In the genomic region with DNA sequence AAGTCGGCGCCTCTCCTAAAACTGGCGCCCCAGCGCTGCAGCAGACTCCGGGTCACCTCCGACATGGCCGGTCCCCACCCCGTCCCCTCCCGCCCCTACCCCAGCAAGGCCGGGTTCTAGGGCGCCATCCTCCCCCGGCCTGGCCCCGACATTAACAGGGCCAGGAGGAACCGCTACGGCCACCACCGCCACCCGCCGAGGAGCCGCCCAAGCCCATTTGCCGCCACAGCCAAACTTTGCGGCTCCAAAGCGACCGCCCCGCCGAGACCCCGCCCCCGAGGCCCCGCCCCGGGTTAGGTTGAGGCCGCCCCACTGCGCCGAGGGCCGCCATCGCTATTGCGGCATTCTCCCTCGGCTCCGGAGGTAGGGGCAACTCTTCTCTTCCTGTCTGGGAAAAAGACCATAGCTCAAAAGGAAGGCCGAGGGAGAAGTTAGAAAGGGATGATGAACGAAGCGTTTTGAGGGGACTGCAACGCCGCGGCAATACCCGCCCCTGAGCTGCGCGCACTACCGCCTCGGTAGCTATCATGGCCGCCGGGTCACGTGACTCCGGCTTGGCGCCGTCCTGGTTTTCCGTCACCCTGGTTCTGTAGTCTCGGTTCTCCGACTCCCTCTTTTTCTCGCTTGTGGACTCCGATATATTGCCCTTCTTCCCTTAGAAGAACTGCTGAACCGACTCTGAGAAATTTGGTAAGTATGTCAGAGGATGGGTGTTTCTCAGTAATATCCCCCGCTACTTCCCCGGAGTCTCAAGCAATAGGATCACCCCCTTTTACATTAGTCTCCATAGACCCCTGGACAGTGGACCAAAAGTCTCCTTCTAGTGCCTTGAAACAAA, we compare ENCODE assay signal across 1 cellular context.
TF ChIP-seq lines count a peak whose summit lies in the region.

A gene with protein sequence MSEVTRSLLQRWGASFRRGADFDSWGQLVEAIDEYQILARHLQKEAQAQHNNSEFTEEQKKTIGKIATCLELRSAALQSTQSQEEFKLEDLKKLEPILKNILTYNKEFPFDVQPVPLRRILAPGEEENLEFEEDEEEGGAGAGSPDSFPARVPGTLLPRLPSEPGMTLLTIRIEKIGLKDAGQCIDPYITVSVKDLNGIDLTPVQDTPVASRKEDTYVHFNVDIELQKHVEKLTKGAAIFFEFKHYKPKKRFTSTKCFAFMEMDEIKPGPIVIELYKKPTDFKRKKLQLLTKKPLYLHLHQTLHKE (minus strand): TSS at position 239 of the 838 bp plus-strand sequence. CDS start 174 bp downstream, at position 65.
Gene BROX (plus strand): TSS at position 312 of the 838 bp plus-strand sequence. CDS start 3,136 bp downstream, outside the sequence.

TF ChIP-seq in H1, 55 proteins besides CTCF, POLR2A, EP300 and RAD21 (continues in another document):
- TF ChIP-seq TEAD4 (IDR thresholded peaks at IDR 0.05; ENCODE audit: low read depth, low read length) (no peak), CEBPB (IDR thresholded peaks at IDR 0.05; ENCODE audit: low read depth, low read length) (no peak), NRF1 (IDR thresholded peaks at IDR 0.05; ENCODE audit: low read depth, low read length) (no peak), ASH2L (IDR thresholded peaks at IDR 0.05; ENCODE audit: low read length) (peak; percentile 96), SIN3A (conservative IDR thresholded peaks at IDR 0.05 in 1 of 2, IDR thresholded peaks at IDR 0.05 in 1 of 2; ENCODE audit: low read depth in 1 of 2, low read length in 2 of 2) (peak; percentile 77 to 96; a peak in 3 of 4 replicates), HDAC2 (IDR thresholded peaks at IDR 0.05; ENCODE audit: borderline replicate concordance in 1 of 2, low read depth in 2 of 2, low read length in 2 of 2) (no peak; a peak in 1 of 4 replicates), CTBP2 (IDR thresholded peaks at IDR 0.05; ENCODE audit: borderline replicate concordance, insufficient read depth, insufficient read length, low read length) (no peak), JUN (IDR thresholded peaks at IDR 0.05; ENCODE audit: low read depth, low read length) (no peak), SUZ12 (IDR thresholded peaks at IDR 0.05; ENCODE audit: low read length) (no peak), KDM4A (IDR thresholded peaks at IDR 0.05; ENCODE audit: low read depth, low read length, severe bottlenecking) (peak; percentile 79), BACH1 (IDR thresholded peaks at IDR 0.05; ENCODE audit: low read length) (no peak), GTF2F1 (IDR thresholded peaks at IDR 0.05; ENCODE audit: borderline replicate concordance, low read depth, low read length) (peak; percentile 79; the same call in 1 of the 2 replicates), BCL11A (IDR thresholded peaks at IDR 0.05; ENCODE audit: low read depth in 2 of 2, low read length in 2 of 2) (no peak), SP1 (IDR thresholded peaks at IDR 0.05; ENCODE audit: low read depth, low read length) (peak; percentile 4; the same call in 1 of the 2 replicates), CHD2 (IDR thresholded peaks at IDR 0.05; ENCODE audit: low read length) (no peak), MAFK (IDR thresholded peaks at IDR 0.05; ENCODE audit: low read depth, low read length) (no peak), SP2 (IDR thresholded peaks at IDR 0.05; ENCODE audit: low read length) (no peak), GABPA (IDR thresholded peaks at IDR 0.05; ENCODE audit: borderline replicate concordance, insufficient read depth, low read length) (no peak), TAF1 (IDR thresholded peaks at IDR 0.05; ENCODE audit: low read depth, low read length) (peak; percentile 40; the same call in 1 of the 2 replicates), EZH2 (IDR thresholded peaks at IDR 0.05; ENCODE audit: low read depth, low read length, severe bottlenecking) (no peak), SIRT6 (IDR thresholded peaks at IDR 0.05; ENCODE audit: low read length) (no peak), CHD1 (IDR thresholded peaks at IDR 0.05; ENCODE audit: low read depth, low read length) (no peak), FOSL1 (IDR thresholded peaks at IDR 0.05; ENCODE audit: insufficient read depth, low read depth, low read length) (no peak), CBX8 (IDR thresholded peaks at IDR 0.05; ENCODE audit: borderline replicate concordance, low read depth, low read length) (no peak), SP4 (IDR thresholded peaks at IDR 0.05; ENCODE audit: low read length) (no peak), CREB1 (IDR thresholded peaks at IDR 0.05) (no peak), PHF8 (conservative IDR thresholded peaks at IDR 0.05; ENCODE audit: low read depth, low read length) (peak; percentile 52; the same call in 1 of the 2 replicates), KDM5A (IDR thresholded peaks at IDR 0.05; ENCODE audit: low read length) (peak; percentile 66; the same call in 1 of the 2 replicates), TAF7 (optimal IDR thresholded peaks at IDR 0.05; ENCODE audit: borderline replicate concordance, low read depth, low read length) (peak; percentile 14), YY1 (IDR thresholded peaks at IDR 0.05; ENCODE audit: low read depth, low read length) (peak; percentile 100), SIX5 (IDR thresholded peaks at IDR 0.05; ENCODE audit: low read depth, low read length) (peak; percentile 47; the same call in 1 of the 2 replicates), RFX5 (IDR thresholded peaks at IDR 0.05; ENCODE audit: borderline replicate concordance, low read depth, low read length) (no peak), TBP (IDR thresholded peaks at IDR 0.05; ENCODE audit: low read depth, low read length) (peak; percentile 5), ZNF274 (IDR thresholded peaks at IDR 0.05; ENCODE audit: borderline replicate concordance, extremely low read depth, low read length) (no peak), SRF (IDR thresholded peaks at IDR 0.05; ENCODE audit: low read depth, low read length) (no peak), RXRA (IDR thresholded peaks at IDR 0.05; ENCODE audit: insufficient read depth, low read depth, low read length) (no peak), TCF12 (IDR thresholded peaks at IDR 0.05; ENCODE audit: low read depth, low read length) (no peak), USF2 (IDR thresholded peaks at IDR 0.05; ENCODE audit: low read length) (peak; percentile 97), SAP30 (IDR thresholded peaks at IDR 0.05; ENCODE audit: insufficient read depth, insufficient replicate concordance, low read length) (peak; percentile 92), CBX5 (IDR thresholded peaks at IDR 0.05; ENCODE audit: low read depth, low read length) (no peak), RNF2 (IDR thresholded peaks at IDR 0.05; ENCODE audit: borderline replicate concordance, low read depth, low read length, missing control alignments, poor library complexity, severe bottlenecking) (no peak), ATF3 (IDR thresholded peaks at IDR 0.05; ENCODE audit: insufficient read depth, low read depth, low read length) (peak; percentile 86), E2F6 (IDR thresholded peaks at IDR 0.05) (no peak), NANOG (IDR thresholded peaks at IDR 0.05; ENCODE audit: insufficient read depth, low read depth, low read length, poor library complexity, severe bottlenecking) (no peak), HDAC6 (IDR thresholded peaks at IDR 0.05; ENCODE audit: low read depth, low read length) (no peak), POLR2AphosphoS5 (IDR thresholded peaks at IDR 0.05; ENCODE audit: low read depth, low read length) (peak; percentile 40), KDM1A (IDR thresholded peaks at IDR 0.05; ENCODE audit: borderline replicate concordance, low read length) (no peak), JUND (IDR thresholded peaks at IDR 0.05; ENCODE audit: low read length) (peak; percentile 16; the same call in 1 of the 2 replicates), POU5F1 (IDR thresholded peaks at IDR 0.05; ENCODE audit: low read depth, low read length) (no peak), BRCA1 (IDR thresholded peaks at IDR 0.05; ENCODE audit: low read depth, low read length) (no peak)
- TF ChIP-seq, protein P1, sequence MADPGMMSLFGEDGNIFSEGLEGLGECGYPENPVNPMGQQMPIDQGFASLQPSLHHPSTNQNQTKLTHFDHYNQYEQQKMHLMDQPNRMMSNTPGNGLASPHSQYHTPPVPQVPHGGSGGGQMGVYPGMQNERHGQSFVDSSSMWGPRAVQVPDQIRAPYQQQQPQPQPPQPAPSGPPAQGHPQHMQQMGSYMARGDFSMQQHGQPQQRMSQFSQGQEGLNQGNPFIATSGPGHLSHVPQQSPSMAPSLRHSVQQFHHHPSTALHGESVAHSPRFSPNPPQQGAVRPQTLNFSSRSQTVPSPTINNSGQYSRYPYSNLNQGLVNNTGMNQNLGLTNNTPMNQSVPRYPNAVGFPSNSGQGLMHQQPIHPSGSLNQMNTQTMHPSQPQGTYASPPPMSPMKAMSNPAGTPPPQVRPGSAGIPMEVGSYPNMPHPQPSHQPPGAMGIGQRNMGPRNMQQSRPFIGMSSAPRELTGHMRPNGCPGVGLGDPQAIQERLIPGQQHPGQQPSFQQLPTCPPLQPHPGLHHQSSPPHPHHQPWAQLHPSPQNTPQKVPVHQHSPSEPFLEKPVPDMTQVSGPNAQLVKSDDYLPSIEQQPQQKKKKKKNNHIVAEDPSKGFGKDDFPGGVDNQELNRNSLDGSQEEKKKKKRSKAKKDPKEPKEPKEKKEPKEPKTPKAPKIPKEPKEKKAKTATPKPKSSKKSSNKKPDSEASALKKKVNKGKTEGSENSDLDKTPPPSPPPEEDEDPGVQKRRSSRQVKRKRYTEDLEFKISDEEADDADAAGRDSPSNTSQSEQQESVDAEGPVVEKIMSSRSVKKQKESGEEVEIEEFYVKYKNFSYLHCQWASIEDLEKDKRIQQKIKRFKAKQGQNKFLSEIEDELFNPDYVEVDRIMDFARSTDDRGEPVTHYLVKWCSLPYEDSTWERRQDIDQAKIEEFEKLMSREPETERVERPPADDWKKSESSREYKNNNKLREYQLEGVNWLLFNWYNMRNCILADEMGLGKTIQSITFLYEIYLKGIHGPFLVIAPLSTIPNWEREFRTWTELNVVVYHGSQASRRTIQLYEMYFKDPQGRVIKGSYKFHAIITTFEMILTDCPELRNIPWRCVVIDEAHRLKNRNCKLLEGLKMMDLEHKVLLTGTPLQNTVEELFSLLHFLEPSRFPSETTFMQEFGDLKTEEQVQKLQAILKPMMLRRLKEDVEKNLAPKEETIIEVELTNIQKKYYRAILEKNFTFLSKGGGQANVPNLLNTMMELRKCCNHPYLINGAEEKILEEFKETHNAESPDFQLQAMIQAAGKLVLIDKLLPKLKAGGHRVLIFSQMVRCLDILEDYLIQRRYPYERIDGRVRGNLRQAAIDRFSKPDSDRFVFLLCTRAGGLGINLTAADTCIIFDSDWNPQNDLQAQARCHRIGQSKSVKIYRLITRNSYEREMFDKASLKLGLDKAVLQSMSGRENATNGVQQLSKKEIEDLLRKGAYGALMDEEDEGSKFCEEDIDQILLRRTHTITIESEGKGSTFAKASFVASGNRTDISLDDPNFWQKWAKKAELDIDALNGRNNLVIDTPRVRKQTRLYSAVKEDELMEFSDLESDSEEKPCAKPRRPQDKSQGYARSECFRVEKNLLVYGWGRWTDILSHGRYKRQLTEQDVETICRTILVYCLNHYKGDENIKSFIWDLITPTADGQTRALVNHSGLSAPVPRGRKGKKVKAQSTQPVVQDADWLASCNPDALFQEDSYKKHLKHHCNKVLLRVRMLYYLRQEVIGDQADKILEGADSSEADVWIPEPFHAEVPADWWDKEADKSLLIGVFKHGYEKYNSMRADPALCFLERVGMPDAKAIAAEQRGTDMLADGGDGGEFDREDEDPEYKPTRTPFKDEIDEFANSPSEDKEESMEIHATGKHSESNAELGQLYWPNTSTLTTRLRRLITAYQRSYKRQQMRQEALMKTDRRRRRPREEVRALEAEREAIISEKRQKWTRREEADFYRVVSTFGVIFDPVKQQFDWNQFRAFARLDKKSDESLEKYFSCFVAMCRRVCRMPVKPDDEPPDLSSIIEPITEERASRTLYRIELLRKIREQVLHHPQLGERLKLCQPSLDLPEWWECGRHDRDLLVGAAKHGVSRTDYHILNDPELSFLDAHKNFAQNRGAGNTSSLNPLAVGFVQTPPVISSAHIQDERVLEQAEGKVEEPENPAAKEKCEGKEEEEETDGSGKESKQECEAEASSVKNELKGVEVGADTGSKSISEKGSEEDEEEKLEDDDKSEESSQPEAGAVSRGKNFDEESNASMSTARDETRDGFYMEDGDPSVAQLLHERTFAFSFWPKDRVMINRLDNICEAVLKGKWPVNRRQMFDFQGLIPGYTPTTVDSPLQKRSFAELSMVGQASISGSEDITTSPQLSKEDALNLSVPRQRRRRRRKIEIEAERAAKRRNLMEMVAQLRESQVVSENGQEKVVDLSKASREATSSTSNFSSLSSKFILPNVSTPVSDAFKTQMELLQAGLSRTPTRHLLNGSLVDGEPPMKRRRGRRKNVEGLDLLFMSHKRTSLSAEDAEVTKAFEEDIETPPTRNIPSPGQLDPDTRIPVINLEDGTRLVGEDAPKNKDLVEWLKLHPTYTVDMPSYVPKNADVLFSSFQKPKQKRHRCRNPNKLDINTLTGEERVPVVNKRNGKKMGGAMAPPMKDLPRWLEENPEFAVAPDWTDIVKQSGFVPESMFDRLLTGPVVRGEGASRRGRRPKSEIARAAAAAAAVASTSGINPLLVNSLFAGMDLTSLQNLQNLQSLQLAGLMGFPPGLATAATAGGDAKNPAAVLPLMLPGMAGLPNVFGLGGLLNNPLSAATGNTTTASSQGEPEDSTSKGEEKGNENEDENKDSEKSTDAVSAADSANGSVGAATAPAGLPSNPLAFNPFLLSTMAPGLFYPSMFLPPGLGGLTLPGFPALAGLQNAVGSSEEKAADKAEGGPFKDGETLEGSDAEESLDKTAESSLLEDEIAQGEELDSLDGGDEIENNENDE (IDR thresholded peaks at IDR 0.05; ENCODE audit: insufficient replicate concordance, low read length): no peak
- TF ChIP-seq, protein P2, sequence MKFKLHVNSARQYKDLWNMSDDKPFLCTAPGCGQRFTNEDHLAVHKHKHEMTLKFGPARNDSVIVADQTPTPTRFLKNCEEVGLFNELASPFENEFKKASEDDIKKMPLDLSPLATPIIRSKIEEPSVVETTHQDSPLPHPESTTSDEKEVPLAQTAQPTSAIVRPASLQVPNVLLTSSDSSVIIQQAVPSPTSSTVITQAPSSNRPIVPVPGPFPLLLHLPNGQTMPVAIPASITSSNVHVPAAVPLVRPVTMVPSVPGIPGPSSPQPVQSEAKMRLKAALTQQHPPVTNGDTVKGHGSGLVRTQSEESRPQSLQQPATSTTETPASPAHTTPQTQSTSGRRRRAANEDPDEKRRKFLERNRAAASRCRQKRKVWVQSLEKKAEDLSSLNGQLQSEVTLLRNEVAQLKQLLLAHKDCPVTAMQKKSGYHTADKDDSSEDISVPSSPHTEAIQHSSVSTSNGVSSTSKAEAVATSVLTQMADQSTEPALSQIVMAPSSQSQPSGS (IDR thresholded peaks at IDR 0.05; ENCODE audit: low read length): no peak
